Comparison of ENCODE assay signal across 8 cellular contexts in the genomic region with DNA sequence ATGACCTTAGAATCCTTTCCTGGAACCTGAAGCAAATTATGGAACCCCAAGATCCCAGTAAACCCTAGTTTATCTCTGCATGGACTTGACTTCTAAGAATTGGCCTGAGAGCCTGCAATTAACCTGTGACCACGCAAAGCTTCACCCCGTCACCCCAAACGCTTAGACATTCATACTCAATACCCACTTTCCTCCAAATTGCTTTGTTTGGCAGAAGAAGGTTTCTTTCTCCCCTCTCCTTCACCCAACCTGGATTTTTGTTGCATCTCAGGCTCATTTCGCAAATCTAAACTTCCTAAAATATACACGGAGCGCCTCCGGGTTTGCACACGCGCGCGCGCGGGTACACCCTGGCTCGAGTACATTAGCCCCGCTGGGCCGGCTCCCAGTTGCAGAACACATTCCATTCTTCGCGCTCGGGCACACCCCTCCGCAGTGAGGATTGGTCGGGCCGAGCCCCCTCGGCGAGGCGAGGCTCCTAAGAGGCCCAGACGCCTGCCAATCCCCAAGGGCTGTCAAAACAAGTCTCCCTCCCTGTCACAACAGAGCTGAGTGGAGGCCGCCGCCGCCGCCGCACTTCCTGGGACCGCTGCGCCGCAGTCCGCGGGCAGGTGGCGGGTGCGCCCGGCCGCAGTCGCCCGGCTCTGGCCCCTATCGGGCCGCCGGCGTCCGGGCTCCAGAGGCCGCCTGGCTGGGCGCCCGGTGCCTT. TPM values are rescaled to one million over a fixed set of nuclear protein-coding genes. Genes with fewer than 3 reads are reported as not detected.
A peak's percentile ranks its signal among the peaks of the same experiment; 100 is the strongest.
DNase-seq lines count a peak whose midpoint lies in the region; ATAC-seq and TF ChIP-seq lines count a peak whose summit lies in the region.

A gene (plus strand): TSS at position 545 of the 709 bp plus-strand sequence.

- H3K4me1 ChIP-seq in heart right ventricle (peaks cover 0 to 54% (median 21%) of the 10 kb centered on the region in 9 donors), transverse colon (peaks cover 6 to 18% (median 11%) of the 10 kb centered on the region in 4 donors)

- peak; percentile 95 for DNase-seq in GM12865 (ENCODE audit: low read depth)
- peak; percentile 69 for DNase-seq in NCI-H128 (lab: John Stamatoyannopoulos, UW; ENCODE audit: unreplicated experiment)
- DNase-seq in T-helper 1 cell: peak; percentile 77 to 91 (median 83)
- DNase-seq in amniotic stem cell (lab: John Stamatoyannopoulos, UW): peak; percentile 80
- DNase-seq in heart right ventricle: peak; percentile 93 to 94
- peak; percentile 99 for DNase-seq in pons (ENCODE audit: low spot score)
- peak; percentile 90 for DNase-seq in transverse colon

- no peak for TF ChIP-seq CTCF in GM12865 (IDR thresholded peaks at IDR 0.05; ENCODE audit: insufficient read depth, low read depth, low read length, missing control alignments)
- TF ChIP-seq CTCF in heart right ventricle (IDR thresholded peaks at IDR 0.05): peak in 3 of 9 donors; percentile 6 to 49 (median 25)
- peak in 1 of 5 experiments; percentile 11 for TF ChIP-seq CTCF in transverse colon (IDR thresholded peaks at IDR 0.05)

- intact Hi-C loops in heart right ventricle (cut with DNase I): loop anchor here in 9 of 10 donors (1.0 to 10.0 kb wide), 14 partner anchors 71 to 493 kb away; no protein-coding TSS in a partner anchor
- intact Hi-C loops in transverse colon (cut with DNase I; ENCODE audit: low total_unique reads): loop anchor here (5.0 kb wide), 2 partner anchors 323 to 493 kb away; no protein-coding TSS in a partner anchor

- TF ChIP-seq POLR2A in transverse colon (IDR thresholded peaks at IDR 0.05): no peak

- peak within 1 kb of the TSS; percentile 63 to 88 (median 84) for H3K27ac ChIP-seq in heart right ventricle
- H3K27ac ChIP-seq in transverse colon: peak within 1 kb of the TSS; percentile 64 to 78 (median 76)

- H3K36me3 ChIP-seq in heart right ventricle (no peaks in the 10 kb centered on the region), transverse colon (no peaks in the 10 kb centered on the region)

- H3K4me3 ChIP-seq in GM12865 (ENCODE audit: low read depth, low read length): peak within 1 kb of the TSS; percentile 69
- peak within 1 kb of the TSS; percentile 69 to 89 (median 84) for H3K4me3 ChIP-seq in heart right ventricle
- peak within 1 kb of the TSS; percentile 32 to 80 (median 62) for H3K4me3 ChIP-seq in transverse colon

- H3K9me3 ChIP-seq in heart right ventricle: no peaks in the 10 kb centered on the region
- no peaks in the 10 kb centered on the region for H3K9me3 ChIP-seq in transverse colon

- ATAC-seq in HG02759 (IDR thresholded peaks at IDR 0.05; ENCODE audit: unreplicated experiment) (peak; percentile 100), heart right ventricle (peak; percentile 93 to 96 (median 95))

- in situ Hi-C loops in transverse colon (cut with MboI; ENCODE audit: low pct_ligation_motif_present in 1 of 4, low pct_unique_long_range_greater_than_20kb in 1 of 4, low sequenced_read_pairs in 3 of 4): loop anchor here (5.0 to 25.0 kb wide), 4 partner anchors 321 to 491 kb away; no protein-coding TSS in a partner anchor

- 1% methylated on average over 50 of the region's 50 CpGs for WGBS in heart right ventricle, 2 donors
- WGBS in transverse colon (ENCODE audit: low coverage in 1 of 2), 2 donors: 1% methylated on average over 46 of the region's 50 CpGs; no CpG with 5 or more reads in 1 of the 2 donors

- H3K27me3 ChIP-seq in heart right ventricle (peaks cover 0 to 23% (median 0%) of the 10 kb centered on the region in 7 donors), transverse colon (peaks cover 30% of the 10 kb centered on the region)

- no peak for TF ChIP-seq EP300 in transverse colon (IDR thresholded peaks at IDR 0.05; ENCODE audit: low read depth)

RNA-seq across cellular contexts. Expression of the gene that starts here (rescaled TPM):
- total RNA-seq in heart right ventricle (100 to 1,000 TPM in 6 of 10 donors, 10 to 100 TPM in 4; 76.8 to 131 (median 108) TPM), transverse colon (1 to 10 TPM in 3 of 4 donors, under 1 TPM in 1; 0.20 to 7.1 (median 5.3) TPM)
- 10 to 100 TPM; 17.3 to 19.1 TPM for polyA plus RNA-seq in heart right ventricle

Comparison
In these comparisons a context has a peak if more than half of its experiments do, and no peak if none do; other contexts are left out.
1. Peak in every context shown above with its lines: DNase-seq, ATAC-seq, H3K4me3 ChIP-seq and H3K27ac ChIP-seq.
2. RNA of the gene that starts here (total RNA-seq): 76.8 to 131 TPM in heart right ventricle; 0.20 to 7.1 TPM in transverse colon; every median in the first group is over 4 times any median in the second.